In the genomic region with DNA sequence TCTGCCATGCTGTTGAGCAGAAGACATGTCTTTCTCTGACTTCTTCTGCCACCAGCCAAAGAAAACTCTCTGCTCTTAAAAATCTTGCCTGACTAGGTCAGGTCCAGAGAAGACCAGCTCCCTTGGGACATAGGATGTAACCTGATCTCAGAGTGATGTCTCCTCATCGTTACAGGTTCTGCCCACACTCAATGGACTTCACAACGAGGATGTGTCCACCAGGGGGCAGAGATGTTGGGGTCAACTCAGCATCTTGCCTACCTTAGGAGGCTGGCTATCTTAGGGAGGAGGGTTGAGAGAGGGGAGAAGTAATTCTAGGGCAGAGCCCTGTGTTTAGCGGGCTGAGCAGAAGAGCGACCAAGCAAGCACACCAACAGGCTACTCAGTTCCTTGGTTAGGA, we compare ENCODE assay signal across 1 cellular context.
TF ChIP-seq lines count a peak whose summit lies in the region.

No MANE protein-coding gene starts in this region.

TF ChIP-seq in GM23338, 12 proteins besides CTCF, POLR2A, EP300 and RAD21 (continued from another document):
- TF ChIP-seq, protein P1, sequence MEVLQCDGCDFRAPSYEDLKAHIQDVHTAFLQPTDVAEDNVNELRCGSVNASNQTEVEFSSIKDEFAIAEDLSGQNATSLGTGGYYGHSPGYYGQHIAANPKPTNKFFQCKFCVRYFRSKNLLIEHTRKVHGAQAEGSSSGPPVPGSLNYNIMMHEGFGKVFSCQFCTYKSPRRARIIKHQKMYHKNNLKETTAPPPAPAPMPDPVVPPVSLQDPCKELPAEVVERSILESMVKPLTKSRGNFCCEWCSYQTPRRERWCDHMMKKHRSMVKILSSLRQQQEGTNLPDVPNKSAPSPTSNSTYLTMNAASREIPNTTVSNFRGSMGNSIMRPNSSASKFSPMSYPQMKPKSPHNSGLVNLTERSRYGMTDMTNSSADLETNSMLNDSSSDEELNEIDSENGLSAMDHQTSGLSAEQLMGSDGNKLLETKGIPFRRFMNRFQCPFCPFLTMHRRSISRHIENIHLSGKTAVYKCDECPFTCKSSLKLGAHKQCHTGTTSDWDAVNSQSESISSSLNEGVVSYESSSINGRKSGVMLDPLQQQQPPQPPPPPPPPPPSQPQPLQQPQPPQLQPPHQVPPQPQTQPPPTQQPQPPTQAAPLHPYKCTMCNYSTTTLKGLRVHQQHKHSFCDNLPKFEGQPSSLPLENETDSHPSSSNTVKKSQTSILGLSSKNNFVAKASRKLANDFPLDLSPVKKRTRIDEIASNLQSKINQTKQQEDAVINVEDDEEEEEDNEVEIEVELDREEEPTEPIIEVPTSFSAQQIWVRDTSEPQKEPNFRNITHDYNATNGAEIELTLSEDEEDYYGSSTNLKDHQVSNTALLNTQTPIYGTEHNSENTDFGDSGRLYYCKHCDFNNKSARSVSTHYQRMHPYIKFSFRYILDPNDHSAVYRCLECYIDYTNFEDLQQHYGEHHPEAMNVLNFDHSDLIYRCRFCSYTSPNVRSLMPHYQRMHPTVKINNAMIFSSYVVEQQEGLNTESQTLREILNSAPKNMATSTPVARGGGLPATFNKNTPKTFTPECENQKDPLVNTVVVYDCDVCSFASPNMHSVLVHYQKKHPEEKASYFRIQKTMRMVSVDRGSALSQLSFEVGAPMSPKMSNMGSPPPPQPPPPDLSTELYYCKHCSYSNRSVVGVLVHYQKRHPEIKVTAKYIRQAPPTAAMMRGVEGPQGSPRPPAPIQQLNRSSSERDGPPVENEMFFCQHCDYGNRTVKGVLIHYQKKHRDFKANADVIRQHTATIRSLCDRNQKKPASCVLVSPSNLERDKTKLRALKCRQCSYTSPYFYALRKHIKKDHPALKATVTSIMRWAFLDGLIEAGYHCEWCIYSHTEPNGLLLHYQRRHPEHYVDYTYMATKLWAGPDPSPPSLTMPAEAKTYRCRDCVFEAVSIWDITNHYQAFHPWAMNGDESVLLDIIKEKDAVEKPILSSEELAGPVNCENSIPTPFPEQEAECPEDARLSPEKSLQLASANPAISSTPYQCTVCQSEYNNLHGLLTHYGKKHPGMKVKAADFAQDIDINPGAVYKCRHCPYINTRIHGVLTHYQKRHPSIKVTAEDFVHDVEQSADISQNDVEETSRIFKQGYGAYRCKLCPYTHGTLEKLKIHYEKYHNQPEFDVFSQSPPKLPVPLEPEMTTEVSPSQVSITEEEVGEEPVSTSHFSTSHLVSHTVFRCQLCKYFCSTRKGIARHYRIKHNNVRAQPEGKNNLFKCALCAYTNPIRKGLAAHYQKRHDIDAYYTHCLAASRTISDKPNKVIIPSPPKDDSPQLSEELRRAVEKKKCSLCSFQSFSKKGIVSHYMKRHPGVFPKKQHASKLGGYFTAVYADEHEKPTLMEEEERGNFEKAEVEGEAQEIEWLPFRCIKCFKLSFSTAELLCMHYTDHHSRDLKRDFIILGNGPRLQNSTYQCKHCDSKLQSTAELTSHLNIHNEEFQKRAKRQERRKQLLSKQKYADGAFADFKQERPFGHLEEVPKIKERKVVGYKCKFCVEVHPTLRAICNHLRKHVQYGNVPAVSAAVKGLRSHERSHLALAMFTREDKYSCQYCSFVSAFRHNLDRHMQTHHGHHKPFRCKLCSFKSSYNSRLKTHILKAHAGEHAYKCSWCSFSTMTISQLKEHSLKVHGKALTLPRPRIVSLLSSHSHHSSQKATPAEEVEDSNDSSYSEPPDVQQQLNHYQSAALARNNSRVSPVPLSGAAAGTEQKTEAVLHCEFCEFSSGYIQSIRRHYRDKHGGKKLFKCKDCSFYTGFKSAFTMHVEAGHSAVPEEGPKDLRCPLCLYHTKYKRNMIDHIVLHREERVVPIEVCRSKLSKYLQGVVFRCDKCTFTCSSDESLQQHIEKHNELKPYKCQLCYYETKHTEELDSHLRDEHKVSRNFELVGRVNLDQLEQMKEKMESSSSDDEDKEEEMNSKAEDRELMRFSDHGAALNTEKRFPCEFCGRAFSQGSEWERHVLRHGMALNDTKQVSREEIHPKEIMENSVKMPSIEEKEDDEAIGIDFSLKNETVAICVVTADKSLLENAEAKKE (CRISPR knock-in tag; IDR thresholded peaks at IDR 0.05): no peak
- TF ChIP-seq JUNB (IDR thresholded peaks at IDR 0.05; ENCODE audit: unreplicated experiment): no peak
- no peak for TF ChIP-seq POLR2AphosphoS5 (IDR thresholded peaks at IDR 0.05; ENCODE audit: low read depth)
- TF ChIP-seq CREB1 (CRISPR knock-in tag; IDR thresholded peaks at IDR 0.05; ENCODE audit: low read depth): no peak
- no peak for TF ChIP-seq REST (IDR thresholded peaks at IDR 0.05; ENCODE audit: unreplicated experiment)
- TF ChIP-seq, protein P2, sequence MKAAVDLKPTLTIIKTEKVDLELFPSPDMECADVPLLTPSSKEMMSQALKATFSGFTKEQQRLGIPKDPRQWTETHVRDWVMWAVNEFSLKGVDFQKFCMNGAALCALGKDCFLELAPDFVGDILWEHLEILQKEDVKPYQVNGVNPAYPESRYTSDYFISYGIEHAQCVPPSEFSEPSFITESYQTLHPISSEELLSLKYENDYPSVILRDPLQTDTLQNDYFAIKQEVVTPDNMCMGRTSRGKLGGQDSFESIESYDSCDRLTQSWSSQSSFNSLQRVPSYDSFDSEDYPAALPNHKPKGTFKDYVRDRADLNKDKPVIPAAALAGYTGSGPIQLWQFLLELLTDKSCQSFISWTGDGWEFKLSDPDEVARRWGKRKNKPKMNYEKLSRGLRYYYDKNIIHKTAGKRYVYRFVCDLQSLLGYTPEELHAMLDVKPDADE (IDR thresholded peaks at IDR 0.05): no peak
- no peak for TF ChIP-seq ZNF331 (CRISPR knock-in tag; IDR thresholded peaks at IDR 0.05; ENCODE audit: low read depth)
- TF ChIP-seq ZNF114 (CRISPR knock-in tag; IDR thresholded peaks at IDR 0.05): no peak
